Comparison of ENCODE assay signal across 1 cellular context in the genomic region with DNA sequence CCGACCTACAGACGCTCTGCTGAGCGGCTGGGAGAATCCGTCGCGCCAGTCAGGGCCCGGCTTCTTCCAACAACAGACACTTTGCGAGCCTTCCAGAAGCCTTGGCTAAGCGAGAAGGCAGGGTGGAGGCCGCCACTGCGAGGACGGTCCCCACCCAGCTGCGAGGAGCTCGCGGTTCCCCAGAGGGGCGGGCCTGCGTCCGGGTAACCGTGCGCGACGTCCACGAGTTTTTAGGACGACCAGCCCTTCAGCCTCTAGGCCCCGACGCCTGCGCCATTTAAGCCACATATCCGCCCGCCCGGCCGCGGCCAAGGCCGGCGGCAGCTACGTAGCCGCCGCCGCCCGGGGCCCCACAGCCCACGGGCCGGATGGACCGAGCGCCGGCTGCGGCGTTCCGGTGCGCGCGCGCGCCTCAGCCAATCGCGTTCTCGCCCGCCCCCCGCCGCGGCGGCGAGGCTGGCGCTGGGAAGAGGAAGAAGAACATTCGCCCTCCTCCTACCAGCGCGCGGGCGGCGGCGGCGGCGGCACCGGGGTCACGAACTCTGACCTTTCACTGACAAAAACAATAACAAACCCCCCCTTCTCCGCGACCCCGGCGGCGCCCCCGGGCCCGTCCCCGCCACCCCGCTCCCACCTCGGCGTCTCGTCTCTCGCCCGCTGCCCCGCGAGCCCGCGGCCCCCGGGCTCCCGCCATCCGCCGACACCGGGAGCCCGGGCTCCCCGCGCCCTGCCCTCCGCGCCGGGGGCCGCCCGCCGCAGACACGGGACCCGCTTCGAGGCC.
TF ChIP-seq lines count a peak whose summit lies in the region.

A gene (plus strand): TSS at position 479 of the 781 bp plus-strand sequence. CDS start 56,332 bp downstream, outside the sequence.

TF ChIP-seq in HepG2, 621 proteins besides CTCF, POLR2A, EP300 and RAD21 (continued from another document and continues in another):
- TF ChIP-seq SOX13 (IDR thresholded peaks at IDR 0.05) (no peak), SOX13 (CRISPR knock-in tag; conservative IDR thresholded peaks at IDR 0.05 in 1 of 2, IDR thresholded peaks at IDR 0.05 in 1 of 2) (no peak), SMARCC2 (IDR thresholded peaks at IDR 0.05) (no peak), CEBPG (CRISPR knock-in tag; IDR thresholded peaks at IDR 0.05) (no peak), ZNF230 (CRISPR knock-in tag; IDR thresholded peaks at IDR 0.05) (no peak), ZNF569 (CRISPR knock-in tag; IDR thresholded peaks at IDR 0.05; ENCODE audit: borderline replicate concordance) (no peak), ZNF761 (CRISPR knock-in tag; conservative IDR thresholded peaks at IDR 0.05) (no peak), ARNT (IDR thresholded peaks at IDR 0.05) (no peak), STAG1 (CRISPR knock-in tag; IDR thresholded peaks at IDR 0.05) (no peak), ZNF382 (CRISPR knock-in tag; IDR thresholded peaks at IDR 0.05; ENCODE audit: borderline replicate concordance) (no peak), RAD51 (IDR thresholded peaks at IDR 0.05; ENCODE audit: borderline replicate concordance) (no peak), ZNF720 (CRISPR knock-in tag; IDR thresholded peaks at IDR 0.05) (no peak), ZNF766 (CRISPR knock-in tag; IDR thresholded peaks at IDR 0.05; ENCODE audit: borderline replicate concordance) (no peak), HNRNPUL1 (IDR thresholded peaks at IDR 0.05; ENCODE audit: low read depth, low read length) (no peak), CCAR2 (optimal IDR thresholded peaks at IDR 0.05; ENCODE audit: low read depth, low read length) (no peak), SALL2 (CRISPR knock-in tag; IDR thresholded peaks at IDR 0.05) (no peak), CHD4 (IDR thresholded peaks at IDR 0.05; ENCODE audit: borderline replicate concordance, low read length) (no peak), KLF9 (CRISPR knock-in tag; IDR thresholded peaks at IDR 0.05; ENCODE audit: low read depth) (no peak), ZNF292 (CRISPR knock-in tag; IDR thresholded peaks at IDR 0.05; ENCODE audit: borderline replicate concordance, low read depth) (no peak), CC2D1A (CRISPR knock-in tag; IDR thresholded peaks at IDR 0.05) (no peak), EZH2 (conservative IDR thresholded peaks at IDR 0.05; ENCODE audit: low read depth, low read length) (no peak), MAFK (conservative IDR thresholded peaks at IDR 0.05 in 1 of 2, IDR thresholded peaks at IDR 0.05 in 1 of 2; ENCODE audit: low read length in 2 of 2) (no peak), ZNF557 (CRISPR knock-in tag; IDR thresholded peaks at IDR 0.05) (no peak)
- TF ChIP-seq, protein P1, sequence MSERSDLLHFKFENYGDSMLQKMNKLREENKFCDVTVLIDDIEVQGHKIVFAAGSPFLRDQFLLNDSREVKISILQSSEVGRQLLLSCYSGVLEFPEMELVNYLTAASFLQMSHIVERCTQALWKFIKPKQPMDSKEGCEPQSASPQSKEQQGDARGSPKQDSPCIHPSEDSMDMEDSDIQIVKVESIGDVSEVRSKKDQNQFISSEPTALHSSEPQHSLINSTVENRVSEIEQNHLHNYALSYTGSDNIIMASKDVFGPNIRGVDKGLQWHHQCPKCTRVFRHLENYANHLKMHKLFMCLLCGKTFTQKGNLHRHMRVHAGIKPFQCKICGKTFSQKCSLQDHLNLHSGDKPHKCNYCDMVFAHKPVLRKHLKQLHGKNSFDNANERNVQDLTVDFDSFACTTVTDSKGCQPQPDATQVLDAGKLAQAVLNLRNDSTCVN (CRISPR knock-in tag; IDR thresholded peaks at IDR 0.05; ENCODE audit: borderline replicate concordance) = no peak
- TF ChIP-seq, protein P2, sequence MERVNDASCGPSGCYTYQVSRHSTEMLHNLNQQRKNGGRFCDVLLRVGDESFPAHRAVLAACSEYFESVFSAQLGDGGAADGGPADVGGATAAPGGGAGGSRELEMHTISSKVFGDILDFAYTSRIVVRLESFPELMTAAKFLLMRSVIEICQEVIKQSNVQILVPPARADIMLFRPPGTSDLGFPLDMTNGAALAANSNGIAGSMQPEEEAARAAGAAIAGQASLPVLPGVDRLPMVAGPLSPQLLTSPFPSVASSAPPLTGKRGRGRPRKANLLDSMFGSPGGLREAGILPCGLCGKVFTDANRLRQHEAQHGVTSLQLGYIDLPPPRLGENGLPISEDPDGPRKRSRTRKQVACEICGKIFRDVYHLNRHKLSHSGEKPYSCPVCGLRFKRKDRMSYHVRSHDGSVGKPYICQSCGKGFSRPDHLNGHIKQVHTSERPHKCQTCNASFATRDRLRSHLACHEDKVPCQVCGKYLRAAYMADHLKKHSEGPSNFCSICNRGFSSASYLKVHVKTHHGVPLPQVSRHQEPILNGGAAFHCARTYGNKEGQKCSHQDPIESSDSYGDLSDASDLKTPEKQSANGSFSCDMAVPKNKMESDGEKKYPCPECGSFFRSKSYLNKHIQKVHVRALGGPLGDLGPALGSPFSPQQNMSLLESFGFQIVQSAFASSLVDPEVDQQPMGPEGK (CRISPR knock-in tag; IDR thresholded peaks at IDR 0.05) = no peak
- TF ChIP-seq, protein P3, sequence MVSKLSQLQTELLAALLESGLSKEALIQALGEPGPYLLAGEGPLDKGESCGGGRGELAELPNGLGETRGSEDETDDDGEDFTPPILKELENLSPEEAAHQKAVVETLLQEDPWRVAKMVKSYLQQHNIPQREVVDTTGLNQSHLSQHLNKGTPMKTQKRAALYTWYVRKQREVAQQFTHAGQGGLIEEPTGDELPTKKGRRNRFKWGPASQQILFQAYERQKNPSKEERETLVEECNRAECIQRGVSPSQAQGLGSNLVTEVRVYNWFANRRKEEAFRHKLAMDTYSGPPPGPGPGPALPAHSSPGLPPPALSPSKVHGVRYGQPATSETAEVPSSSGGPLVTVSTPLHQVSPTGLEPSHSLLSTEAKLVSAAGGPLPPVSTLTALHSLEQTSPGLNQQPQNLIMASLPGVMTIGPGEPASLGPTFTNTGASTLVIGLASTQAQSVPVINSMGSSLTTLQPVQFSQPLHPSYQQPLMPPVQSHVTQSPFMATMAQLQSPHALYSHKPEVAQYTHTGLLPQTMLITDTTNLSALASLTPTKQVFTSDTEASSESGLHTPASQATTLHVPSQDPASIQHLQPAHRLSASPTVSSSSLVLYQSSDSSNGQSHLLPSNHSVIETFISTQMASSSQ (IDR thresholded peaks at IDR 0.05; ENCODE audit: low read depth) = no peak
- TF ChIP-seq, protein P3 (CRISPR knock-in tag; IDR thresholded peaks at IDR 0.05; ENCODE audit: borderline replicate concordance) = no peak
- TF ChIP-seq, protein P4, sequence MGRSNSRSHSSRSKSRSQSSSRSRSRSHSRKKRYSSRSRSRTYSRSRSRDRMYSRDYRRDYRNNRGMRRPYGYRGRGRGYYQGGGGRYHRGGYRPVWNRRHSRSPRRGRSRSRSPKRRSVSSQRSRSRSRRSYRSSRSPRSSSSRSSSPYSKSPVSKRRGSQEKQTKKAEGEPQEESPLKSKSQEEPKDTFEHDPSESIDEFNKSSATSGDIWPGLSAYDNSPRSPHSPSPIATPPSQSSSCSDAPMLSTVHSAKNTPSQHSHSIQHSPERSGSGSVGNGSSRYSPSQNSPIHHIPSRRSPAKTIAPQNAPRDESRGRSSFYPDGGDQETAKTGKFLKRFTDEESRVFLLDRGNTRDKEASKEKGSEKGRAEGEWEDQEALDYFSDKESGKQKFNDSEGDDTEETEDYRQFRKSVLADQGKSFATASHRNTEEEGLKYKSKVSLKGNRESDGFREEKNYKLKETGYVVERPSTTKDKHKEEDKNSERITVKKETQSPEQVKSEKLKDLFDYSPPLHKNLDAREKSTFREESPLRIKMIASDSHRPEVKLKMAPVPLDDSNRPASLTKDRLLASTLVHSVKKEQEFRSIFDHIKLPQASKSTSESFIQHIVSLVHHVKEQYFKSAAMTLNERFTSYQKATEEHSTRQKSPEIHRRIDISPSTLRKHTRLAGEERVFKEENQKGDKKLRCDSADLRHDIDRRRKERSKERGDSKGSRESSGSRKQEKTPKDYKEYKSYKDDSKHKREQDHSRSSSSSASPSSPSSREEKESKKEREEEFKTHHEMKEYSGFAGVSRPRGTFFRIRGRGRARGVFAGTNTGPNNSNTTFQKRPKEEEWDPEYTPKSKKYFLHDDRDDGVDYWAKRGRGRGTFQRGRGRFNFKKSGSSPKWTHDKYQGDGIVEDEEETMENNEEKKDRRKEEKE (IDR thresholded peaks at IDR 0.05) = no peak
- TF ChIP-seq, protein P5, sequence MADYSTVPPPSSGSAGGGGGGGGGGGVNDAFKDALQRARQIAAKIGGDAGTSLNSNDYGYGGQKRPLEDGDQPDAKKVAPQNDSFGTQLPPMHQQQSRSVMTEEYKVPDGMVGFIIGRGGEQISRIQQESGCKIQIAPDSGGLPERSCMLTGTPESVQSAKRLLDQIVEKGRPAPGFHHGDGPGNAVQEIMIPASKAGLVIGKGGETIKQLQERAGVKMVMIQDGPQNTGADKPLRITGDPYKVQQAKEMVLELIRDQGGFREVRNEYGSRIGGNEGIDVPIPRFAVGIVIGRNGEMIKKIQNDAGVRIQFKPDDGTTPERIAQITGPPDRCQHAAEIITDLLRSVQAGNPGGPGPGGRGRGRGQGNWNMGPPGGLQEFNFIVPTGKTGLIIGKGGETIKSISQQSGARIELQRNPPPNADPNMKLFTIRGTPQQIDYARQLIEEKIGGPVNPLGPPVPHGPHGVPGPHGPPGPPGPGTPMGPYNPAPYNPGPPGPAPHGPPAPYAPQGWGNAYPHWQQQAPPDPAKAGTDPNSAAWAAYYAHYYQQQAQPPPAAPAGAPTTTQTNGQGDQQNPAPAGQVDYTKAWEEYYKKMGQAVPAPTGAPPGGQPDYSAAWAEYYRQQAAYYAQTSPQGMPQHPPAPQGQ (CRISPR knock-in tag; IDR thresholded peaks at IDR 0.05; ENCODE audit: borderline replicate concordance) = no peak
- TF ChIP-seq, protein P6, sequence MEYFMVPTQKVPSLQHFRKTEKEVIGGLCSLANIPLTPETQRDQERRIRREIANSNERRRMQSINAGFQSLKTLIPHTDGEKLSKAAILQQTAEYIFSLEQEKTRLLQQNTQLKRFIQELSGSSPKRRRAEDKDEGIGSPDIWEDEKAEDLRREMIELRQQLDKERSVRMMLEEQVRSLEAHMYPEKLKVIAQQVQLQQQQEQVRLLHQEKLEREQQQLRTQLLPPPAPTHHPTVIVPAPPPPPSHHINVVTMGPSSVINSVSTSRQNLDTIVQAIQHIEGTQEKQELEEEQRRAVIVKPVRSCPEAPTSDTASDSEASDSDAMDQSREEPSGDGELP (IDR thresholded peaks at IDR 0.05; ENCODE audit: borderline replicate concordance, low read depth) = no peak
- TF ChIP-seq, protein P7, sequence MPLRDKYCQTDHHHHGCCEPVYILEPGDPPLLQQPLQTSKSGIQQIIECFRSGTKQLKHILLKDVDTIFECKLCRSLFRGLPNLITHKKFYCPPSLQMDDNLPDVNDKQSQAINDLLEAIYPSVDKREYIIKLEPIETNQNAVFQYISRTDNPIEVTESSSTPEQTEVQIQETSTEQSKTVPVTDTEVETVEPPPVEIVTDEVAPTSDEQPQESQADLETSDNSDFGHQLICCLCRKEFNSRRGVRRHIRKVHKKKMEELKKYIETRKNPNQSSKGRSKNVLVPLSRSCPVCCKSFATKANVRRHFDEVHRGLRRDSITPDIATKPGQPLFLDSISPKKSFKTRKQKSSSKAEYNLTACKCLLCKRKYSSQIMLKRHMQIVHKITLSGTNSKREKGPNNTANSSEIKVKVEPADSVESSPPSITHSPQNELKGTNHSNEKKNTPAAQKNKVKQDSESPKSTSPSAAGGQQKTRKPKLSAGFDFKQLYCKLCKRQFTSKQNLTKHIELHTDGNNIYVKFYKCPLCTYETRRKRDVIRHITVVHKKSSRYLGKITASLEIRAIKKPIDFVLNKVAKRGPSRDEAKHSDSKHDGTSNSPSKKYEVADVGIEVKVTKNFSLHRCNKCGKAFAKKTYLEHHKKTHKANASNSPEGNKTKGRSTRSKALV (CRISPR knock-in tag; IDR thresholded peaks at IDR 0.05) = 0 out of 2 replicates have a peak, but pooled peaks have one; percentile 19
- TF ChIP-seq, protein P8, sequence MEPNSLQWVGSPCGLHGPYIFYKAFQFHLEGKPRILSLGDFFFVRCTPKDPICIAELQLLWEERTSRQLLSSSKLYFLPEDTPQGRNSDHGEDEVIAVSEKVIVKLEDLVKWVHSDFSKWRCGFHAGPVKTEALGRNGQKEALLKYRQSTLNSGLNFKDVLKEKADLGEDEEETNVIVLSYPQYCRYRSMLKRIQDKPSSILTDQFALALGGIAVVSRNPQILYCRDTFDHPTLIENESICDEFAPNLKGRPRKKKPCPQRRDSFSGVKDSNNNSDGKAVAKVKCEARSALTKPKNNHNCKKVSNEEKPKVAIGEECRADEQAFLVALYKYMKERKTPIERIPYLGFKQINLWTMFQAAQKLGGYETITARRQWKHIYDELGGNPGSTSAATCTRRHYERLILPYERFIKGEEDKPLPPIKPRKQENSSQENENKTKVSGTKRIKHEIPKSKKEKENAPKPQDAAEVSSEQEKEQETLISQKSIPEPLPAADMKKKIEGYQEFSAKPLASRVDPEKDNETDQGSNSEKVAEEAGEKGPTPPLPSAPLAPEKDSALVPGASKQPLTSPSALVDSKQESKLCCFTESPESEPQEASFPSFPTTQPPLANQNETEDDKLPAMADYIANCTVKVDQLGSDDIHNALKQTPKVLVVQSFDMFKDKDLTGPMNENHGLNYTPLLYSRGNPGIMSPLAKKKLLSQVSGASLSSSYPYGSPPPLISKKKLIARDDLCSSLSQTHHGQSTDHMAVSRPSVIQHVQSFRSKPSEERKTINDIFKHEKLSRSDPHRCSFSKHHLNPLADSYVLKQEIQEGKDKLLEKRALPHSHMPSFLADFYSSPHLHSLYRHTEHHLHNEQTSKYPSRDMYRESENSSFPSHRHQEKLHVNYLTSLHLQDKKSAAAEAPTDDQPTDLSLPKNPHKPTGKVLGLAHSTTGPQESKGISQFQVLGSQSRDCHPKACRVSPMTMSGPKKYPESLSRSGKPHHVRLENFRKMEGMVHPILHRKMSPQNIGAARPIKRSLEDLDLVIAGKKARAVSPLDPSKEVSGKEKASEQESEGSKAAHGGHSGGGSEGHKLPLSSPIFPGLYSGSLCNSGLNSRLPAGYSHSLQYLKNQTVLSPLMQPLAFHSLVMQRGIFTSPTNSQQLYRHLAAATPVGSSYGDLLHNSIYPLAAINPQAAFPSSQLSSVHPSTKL (CRISPR knock-in tag; IDR thresholded peaks at IDR 0.05) = no peak
- TF ChIP-seq, protein P9, sequence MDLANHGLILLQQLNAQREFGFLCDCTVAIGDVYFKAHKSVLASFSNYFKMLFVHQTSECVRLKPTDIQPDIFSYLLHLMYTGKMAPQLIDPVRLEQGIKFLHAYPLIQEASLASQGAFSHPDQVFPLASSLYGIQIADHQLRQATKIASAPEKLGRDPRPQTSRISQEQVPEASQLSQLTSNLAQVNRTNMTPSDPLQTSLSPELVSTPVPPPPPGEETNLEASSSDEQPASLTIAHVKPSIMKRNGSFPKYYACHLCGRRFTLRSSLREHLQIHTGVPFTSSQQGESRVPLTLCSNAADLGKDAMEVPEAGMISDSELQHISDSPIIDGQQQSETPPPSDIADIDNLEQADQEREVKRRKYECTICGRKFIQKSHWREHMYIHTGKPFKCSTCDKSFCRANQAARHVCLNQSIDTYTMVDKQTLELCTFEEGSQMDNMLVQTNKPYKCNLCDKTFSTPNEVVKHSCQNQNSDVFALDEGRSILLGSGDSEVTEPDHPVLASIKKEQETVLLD (CRISPR knock-in tag; IDR thresholded peaks at IDR 0.05; ENCODE audit: low read depth) = peak; percentile 88
